In the genomic region with DNA sequence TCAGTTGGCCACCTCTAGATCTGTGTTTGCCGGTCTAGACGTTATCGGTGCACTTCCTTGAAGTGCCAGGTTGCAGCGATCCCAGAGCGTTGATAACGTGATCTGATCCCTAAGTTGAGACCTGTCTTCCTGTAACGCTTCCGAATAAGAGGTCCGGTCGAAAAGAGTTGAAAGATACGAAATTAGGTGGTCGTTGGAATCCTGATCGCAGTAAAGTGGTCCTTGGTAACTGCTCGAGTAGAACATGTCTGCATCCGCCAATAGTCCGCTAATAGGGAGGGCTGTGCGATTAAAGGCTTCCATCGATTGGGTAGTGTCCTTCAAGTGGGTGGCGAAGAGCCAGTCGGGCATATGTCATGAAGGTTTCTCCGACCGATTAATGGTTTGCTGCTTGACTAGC, we compare ENCODE assay signal across 10 cellular contexts. TPM values are rescaled to one million over a fixed set of nuclear protein-coding genes. Genes with fewer than 3 reads are reported as not detected.
DNase-seq lines count a peak whose midpoint lies in the region; ATAC-seq, FAIRE-seq and TF ChIP-seq lines count a peak whose summit lies in the region.
"Had no signal": no experiment of that assay in that cellular context is flagged by ENCODE, and none has a peak within 500 bp of the region (broad histone marks: within the 10 kb centered on the region; RNA-seq: fewer than 3 reads in every experiment).

No MANE protein-coding gene starts in this region.

- H3K9ac ChIP-seq in mucosa of rectum (ENCODE audit: low read depth in 1 of 2, low read length in 2 of 2): no peak overlapping the region

- H2AFZ ChIP-seq in GM23338: no peak overlapping the region

- no peak for ATAC-seq in A549
- no peak for ATAC-seq in GM23338
- no peak for ATAC-seq in esophagus mucosa
- ATAC-seq in stimulated activated naive B cell treated with anti-CD40 and anti-IgM and Interleukin-4, amounts not matched to agents 10 μg/mL and 1 μg/mL and 100 μg/mL, for 72 hours (replicated peaks): no peak

- H3K27me3 Mint-ChIP-seq in GM23338 (ENCODE audit: insufficient read depth, low read depth, poor library complexity): peaks cover 24% of the 10 kb centered on the region
- no peaks in the 10 kb centered on the region for H3K27me3 Mint-ChIP-seq in stimulated activated naive B cell treated with anti-CD40 and anti-IgM and Interleukin-4, amounts not matched to agents 10 μg/mL and 1 μg/mL and 100 μg/mL, for 72 hours

- CTCF ChIA-PET in A549 (lab: Yijun Ruan, JAX): no interaction called here

- H3K4me3 ChIP-seq in A549: no peak overlapping the region; the same call in 2 of the 3 replicates
- H3K4me3 ChIP-seq in GM23338: no peak overlapping the region
- peak overlapping the region; percentile 6 to 99 for H3K4me3 ChIP-seq in ascending aorta
- H3K4me3 ChIP-seq in mucosa of rectum (ENCODE audit: low read length in 2 of 2): peak overlapping the region; percentile 1 to 14

- peaks cover 51% of the 10 kb centered on the region for H3K79me2 ChIP-seq in GM23338 (replicated peaks; ENCODE audit: insufficient read depth)

- TF ChIP-seq POLR2A in A549 (IDR thresholded peaks at IDR 0.05; ENCODE audit: low read length): no peak

- TF ChIP-seq RAD21 in A549 (conservative IDR thresholded peaks at IDR 0.05 in 1 of 2, IDR thresholded peaks at IDR 0.05 in 1 of 2): no peak

- no peaks in the 10 kb centered on the region for H3K9me2 ChIP-seq in GM23338 (ENCODE audit: insufficient read depth)

- H3K36me3 ChIP-seq in GM23338 (ENCODE audit: insufficient read depth) (peaks cover 61% of the 10 kb centered on the region), ascending aorta (peaks cover 58 to 66% of the 10 kb centered on the region in 2 donors), mucosa of rectum (ENCODE audit: control insufficient read depth in 2 of 2, insufficient read depth in 2 of 2, low read length in 2 of 2) (peaks cover 61 to 64% of the 10 kb centered on the region in 2 donors)

- 0 out of 3 replicates have a peak overlapping the region, but pooled peaks have one; percentile 90 for H3K4me2 ChIP-seq in A549
- no peak overlapping the region; the same call in 1 of the 2 replicates for H3K4me2 ChIP-seq in GM23338

- H3K36me3 Mint-ChIP-seq in GM23338 (ENCODE audit: low read depth): peaks cover 77% of the 10 kb centered on the region
- H3K36me3 Mint-ChIP-seq in stimulated activated naive B cell treated with anti-CD40 and anti-IgM and Interleukin-4, amounts not matched to agents 10 μg/mL and 1 μg/mL and 100 μg/mL, for 72 hours: peaks cover 51 to 69% of the 10 kb centered on the region in 2 donors

- peaks cover 48% of the 10 kb centered on the region for H4K20me1 ChIP-seq in GM23338 (replicated peaks; ENCODE audit: insufficient read depth)

- peak overlapping the region; percentile 40; the same call in 2 of the 3 replicates for H3K4me3 Mint-ChIP-seq in GM23338
- peak overlapping the region in 1 of 2 donors; percentile 25 for H3K4me3 Mint-ChIP-seq in stimulated activated naive B cell treated with anti-CD40 and anti-IgM and Interleukin-4, amounts not matched to agents 10 μg/mL and 1 μg/mL and 100 μg/mL, for 72 hours

- DNase-seq in A549 (ENCODE audit: low read depth in 1 of 2, low spot score in 1 of 2) (no peak), GM23338 (ENCODE audit: low spot score) (no peak), ascending aorta (ENCODE audit: low spot score in 2 of 2) (no peak), D341Med (ENCODE audit: low spot score) (no peak), amniotic stem cell (lab: John Stamatoyannopoulos, UW) (no peak)
- DNase-seq in stimulated activated naive B cell treated with anti-CD40 and anti-IgM and Interleukin-4, amounts not matched to agents 10 μg/mL and 1 μg/mL and 100 μg/mL, for 72 hours: no peak
- DNase-seq: activated CD4-positive, alpha-beta T cell treated with anti-CD3 and anti-CD28 coated beads for 4 hours; caudate nucleus had no signal

- H3K9me3 ChIP-seq in A549: no peaks in the 10 kb centered on the region
- H3K9me3 ChIP-seq in ascending aorta: no peaks in the 10 kb centered on the region
- no peaks in the 10 kb centered on the region for H3K9me3 ChIP-seq in mucosa of rectum (ENCODE audit: control insufficient read depth in 2 of 2, low read length in 2 of 2)

- no peak for TF ChIP-seq EP300 in A549 (IDR thresholded peaks at IDR 0.05)

- peaks cover 7% of the 10 kb centered on the region for H3F3A ChIP-seq in GM23338 (replicated peaks; ENCODE audit: low read depth)

- H3K4me1 ChIP-seq in A549: peaks cover 17% of the 10 kb centered on the region; the same call in 2 of the 3 replicates
- peaks cover 14% of the 10 kb centered on the region for H3K4me1 ChIP-seq in GM23338 (ENCODE audit: insufficient read depth)
- H3K4me1 ChIP-seq in ascending aorta: peaks cover 19 to 41% of the 10 kb centered on the region in 2 donors
- H3K4me1 ChIP-seq in mucosa of rectum (ENCODE audit: control insufficient read depth in 2 of 2, insufficient read depth in 2 of 2, low read length in 2 of 2): peaks cover 13 to 18% of the 10 kb centered on the region in 2 donors

- H3K27me3 ChIP-seq in GM23338 (ENCODE audit: insufficient read depth) (no peaks in the 10 kb centered on the region), ascending aorta (no peaks in the 10 kb centered on the region), mucosa of rectum (ENCODE audit: control insufficient read depth in 2 of 2, insufficient read depth in 2 of 2, low read length in 2 of 2) (no peaks in the 10 kb centered on the region)

- POLR2A ChIA-PET in A549 (lab: Yijun Ruan, JAX): no interaction called here

- H3K27ac ChIP-seq in A549: no peak overlapping the region
- H3K27ac ChIP-seq in GM23338 (ENCODE audit: low read depth): no peak overlapping the region
- no peak overlapping the region for H3K27ac ChIP-seq in ascending aorta
- no peak overlapping the region for H3K27ac ChIP-seq in mucosa of rectum (ENCODE audit: low read depth in 2 of 2, low read length in 2 of 2)

- no peak for TF ChIP-seq CTCF in A549 (IDR thresholded peaks at IDR 0.05)
- no peak for TF ChIP-seq CTCF in GM23338 (conservative IDR thresholded peaks at IDR 0.05; ENCODE audit: low read depth in 2 of 2)
- no peak for TF ChIP-seq CTCF in ascending aorta (IDR thresholded peaks at IDR 0.05)

- WGBS in A549 (ENCODE audit: missing lambda C conversion rate): 93% methylated on average over 22 of the region's 22 CpGs

- no peak overlapping the region for H3K27ac Mint-ChIP-seq in GM23338
- H3K27ac Mint-ChIP-seq in stimulated activated naive B cell treated with anti-CD40 and anti-IgM and Interleukin-4, amounts not matched to agents 10 μg/mL and 1 μg/mL and 100 μg/mL, for 72 hours: no peak overlapping the region

- no peak for FAIRE-seq in A549 (lab: Jason Lieb, UNC)

- H3K4me1 Mint-ChIP-seq in GM23338: peaks cover 21% of the 10 kb centered on the region
- peaks cover 26 to 56% of the 10 kb centered on the region in 2 donors for H3K4me1 Mint-ChIP-seq in stimulated activated naive B cell treated with anti-CD40 and anti-IgM and Interleukin-4, amounts not matched to agents 10 μg/mL and 1 μg/mL and 100 μg/mL, for 72 hours

- intact Hi-C loops in ascending aorta (cut with DNase I): loop anchor here (5.0 kb wide), 3 partner anchors 372 to 1952 kb away; partner anchors contain the start of genes ERH, PCNX1, RAD51B and SLC39A9

- H3K9me3 Mint-ChIP-seq in GM23338: peaks cover 4% of the 10 kb centered on the region; the same call in 1 of the 3 replicates
- H3K9me3 Mint-ChIP-seq in stimulated activated naive B cell treated with anti-CD40 and anti-IgM and Interleukin-4, amounts not matched to agents 10 μg/mL and 1 μg/mL and 100 μg/mL, for 72 hours: no peaks in the 10 kb centered on the region

TF ChIP-seq in A549, 52 proteins besides CTCF, POLR2A, EP300 and RAD21:
- peak; percentile 59; the same call in 1 of the 2 replicates for TF ChIP-seq POLR2AphosphoS2 (conservative IDR thresholded peaks at IDR 0.05; ENCODE audit: low read length)
- TF ChIP-seq TFCP2L1 (CRISPR knock-in tag; IDR thresholded peaks at IDR 0.05): no peak
TF ChIP-seq in A549: peak in this region for 1.

TF ChIP-seq in GM23338, 12 proteins besides CTCF, POLR2A, EP300 and RAD21 (continues in another document):
- TF ChIP-seq ZNF114 (CRISPR knock-in tag; IDR thresholded peaks at IDR 0.05) (no peak), ETS1 (IDR thresholded peaks at IDR 0.05) (no peak), STAT1 (IDR thresholded peaks at IDR 0.05; ENCODE audit: unreplicated experiment) (no peak)

RNA-seq across cellular contexts. Expression of gene SRSF5, which starts 2.7 kb away (rescaled TPM):
- 184 and 355 TPM in 2 replicates for polyA plus RNA-seq in A549 (2011; rRNA removed)
- 129 and 165 TPM in 2 replicates for polyA plus RNA-seq in A549 (2012; cell fraction: cytosol; rRNA removed)
- polyA plus RNA-seq in A549 (2012; cell fraction: nucleus; rRNA removed): 133 and 179 TPM in 2 replicates
- polyA plus RNA-seq in A549 (2017; fragmentation: RNase III; extraction: RNeasy Plus Mini Kit Qiagen cat#74134 plus additional on column Dnase treatment): 259 to 324 TPM (median 285 TPM) in 3 replicates
- polyA minus RNA-seq in A549 (2011; rRNA and poly(A)+ RNA removed): 110 and 139 TPM in 2 replicates
- total RNA-seq in GM23338 (2014; rRNA removed; shearing (Covaris generic)): 172 and 204 TPM in 2 replicates
- 343 and 389 TPM in 2 replicates for polyA plus RNA-seq in GM23338 (2016; fragmentation: Nextera tagmentation; extraction: Ambion mirVana)
- 113 TPM for total RNA-seq in ascending aorta
- 217 TPM for total RNA-seq in esophagus mucosa

RNA-seq across cellular contexts. Expression of gene SLC10A1, which starts 27.4 kb away (rescaled TPM):
- polyA plus RNA-seq in A549 (2011; rRNA removed): not detected in 2 replicates
- polyA plus RNA-seq in A549 (2012; cell fraction: cytosol; rRNA removed): not detected in 2 replicates
- not detected in 2 replicates for polyA plus RNA-seq in A549 (2012; cell fraction: nucleus; rRNA removed)
- not detected in 3 replicates for polyA plus RNA-seq in A549 (2017; fragmentation: RNase III; extraction: RNeasy Plus Mini Kit Qiagen cat#74134 plus additional on column Dnase treatment)
- polyA minus RNA-seq in A549 (2011; rRNA and poly(A)+ RNA removed): not detected in 2 replicates
- total RNA-seq in GM23338 (2014; rRNA removed; shearing (Covaris generic)): not detected in 2 replicates
- polyA plus RNA-seq in GM23338 (2016; fragmentation: Nextera tagmentation; extraction: Ambion mirVana): 0.10 TPM in 2 replicates
- not detected for total RNA-seq in ascending aorta
- total RNA-seq in esophagus mucosa: not detected

Comparison
In these comparisons a context has a peak if more than half of its experiments do, and no peak if none do; other contexts are left out.
1. H3K4me3 ChIP-seq: peak in ascending aorta (2 of 2) and mucosa of rectum (2 of 2); none in A549 (single experiment) and GM23338 (single experiment).